28 cellular contexts compared by ENCODE assay signal in the genomic region with DNA sequence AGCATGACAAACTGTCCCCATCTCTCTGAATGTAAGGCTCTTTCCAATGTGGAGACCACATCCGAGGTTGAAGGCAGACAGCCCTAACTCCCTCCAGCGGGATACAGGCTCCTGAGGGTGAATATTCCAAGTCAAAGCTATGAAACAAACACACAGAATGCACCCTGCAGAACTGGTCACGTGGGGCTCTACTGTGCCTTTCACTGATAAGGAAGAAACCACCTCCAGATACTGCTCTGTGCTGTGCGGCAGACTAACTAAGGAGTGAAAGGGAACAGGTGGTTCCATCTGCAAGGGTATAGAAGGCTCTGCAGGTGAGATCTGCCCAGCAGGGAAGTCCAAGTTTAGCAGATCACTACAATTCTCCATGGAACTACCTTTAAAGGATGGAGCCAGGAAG.
"Had no signal": no experiment of that assay in that cellular context is flagged by ENCODE, and none has a peak within 500 bp of the region (broad histone marks: within the 10 kb centered on the region; RNA-seq: fewer than 3 reads in every experiment).

No MANE protein-coding gene starts in this region.

- H3K9me3 Mint-ChIP-seq: stimulated activated effector memory CD8-positive, alpha-beta T cell treated with anti-CD3 and anti-CD28 coated beads, Interleukin-12 subunit alpha, Interleukin-12 subunit beta, amount 100 ng/mL, for 72 hours; stimulated activated memory B cell treated with anti-CD40 and anti-IgM and Interleukin-4, amounts not matched to agents 10 μg/mL and 1 μg/mL and 100 μg/mL, for 72 hours; stimulated activated naive B cell treated with anti-CD40 and anti-IgM and Interleukin-4, amounts not matched to agents 10 μg/mL and 1 μg/mL and 100 μg/mL, for 72 hours; stimulated activated naive CD8-positive, alpha-beta T cell treated with anti-CD3 and anti-CD28 coated beads, Interleukin-15, amount 100 ng/mL, for 72 hours; stimulated activated naive CD8-positive, alpha-beta T cell treated with anti-CD3 and anti-CD28 coated beads, Interleukin-15, Interleukin-2, amounts not matched to agents 100 ng/mL and 50 ng/mL, for 24 hours; type B pancreatic cell had no signal

- H3K27me3 Mint-ChIP-seq: stimulated activated memory B cell treated with anti-CD40 and anti-IgM and Interleukin-4, amounts not matched to agents 10 μg/mL and 1 μg/mL and 100 μg/mL, for 72 hours had no signal

- H3K4me1 Mint-ChIP-seq: stimulated activated effector memory CD8-positive, alpha-beta T cell treated with anti-CD3 and anti-CD28 coated beads, Interleukin-12 subunit alpha, Interleukin-12 subunit beta, amount 100 ng/mL, for 72 hours; stimulated activated memory B cell treated with anti-CD40 and anti-IgM and Interleukin-4, amounts not matched to agents 10 μg/mL and 1 μg/mL and 100 μg/mL, for 72 hours; stimulated activated naive B cell treated with anti-CD40 and anti-IgM and Interleukin-4, amounts not matched to agents 10 μg/mL and 1 μg/mL and 100 μg/mL, for 72 hours; stimulated activated naive CD8-positive, alpha-beta T cell treated with anti-CD3 and anti-CD28 coated beads, Interleukin-15, amount 100 ng/mL, for 72 hours had no signal

- H3K36me3 ChIP-seq: stomach, suprapubic skin, thoracic aorta, thyroid gland, tibial nerve, transverse colon, upper lobe of left lung, upper lobe of right lung, vagina had no signal

- H3K27ac Mint-ChIP-seq: stimulated activated effector memory CD8-positive, alpha-beta T cell treated with anti-CD3 and anti-CD28 coated beads, Interleukin-12 subunit alpha, Interleukin-12 subunit beta, amount 100 ng/mL, for 72 hours; stimulated activated memory B cell treated with anti-CD40 and anti-IgM and Interleukin-4, amounts not matched to agents 10 μg/mL and 1 μg/mL and 100 μg/mL, for 72 hours; stimulated activated naive B cell treated with anti-CD40 and anti-IgM and Interleukin-4, amounts not matched to agents 10 μg/mL and 1 μg/mL and 100 μg/mL, for 72 hours; stimulated activated naive CD8-positive, alpha-beta T cell treated with anti-CD3 and anti-CD28 coated beads, Interleukin-15, Interleukin-2, amounts not matched to agents 100 ng/mL and 50 ng/mL, for 24 hours; type B pancreatic cell had no signal

- H3K27me3 ChIP-seq: stomach, suprapubic skin, testis, thyroid gland, tibial artery, tibial nerve, transverse colon, upper lobe of left lung, upper lobe of right lung, vagina had no signal

- ATAC-seq: stimulated activated effector memory CD8-positive, alpha-beta T cell treated with anti-CD3 and anti-CD28 coated beads, Interleukin-12 subunit alpha, Interleukin-12 subunit beta, amount 100 ng/mL, for 72 hours; stimulated activated memory B cell treated with anti-CD40 and anti-IgM and Interleukin-4, amounts not matched to agents 10 μg/mL and 1 μg/mL and 100 μg/mL, for 72 hours; stimulated activated naive B cell treated with anti-CD40 and anti-IgM and Interleukin-4, amounts not matched to agents 10 μg/mL and 1 μg/mL and 100 μg/mL, for 72 hours; stimulated activated naive CD8-positive, alpha-beta T cell treated with anti-CD3 and anti-CD28 coated beads, Interleukin-15, amount 100 ng/mL, for 72 hours; stimulated activated naive CD8-positive, alpha-beta T cell treated with anti-CD3 and anti-CD28 coated beads, Interleukin-15, Interleukin-2, amounts not matched to agents 100 U/mL and 50 U/mL, for 24 hours; upper lobe of right lung had no signal

- H3K9me3 ChIP-seq: stomach, suprapubic skin, testis, thoracic aorta, thyroid gland, tibial artery, tibial nerve, transverse colon, upper lobe of left lung, upper lobe of right lung, vagina had no signal

- H3K4me3 ChIP-seq: stomach, suprapubic skin, testis, thoracic aorta, thyroid gland, tibial artery, tibial nerve, transverse colon, upper lobe of left lung, upper lobe of right lung, vagina had no signal

- H3K36me3 Mint-ChIP-seq: stimulated activated effector memory CD8-positive, alpha-beta T cell treated with anti-CD3 and anti-CD28 coated beads, Interleukin-12 subunit alpha, Interleukin-12 subunit beta, amount 100 ng/mL, for 72 hours; stimulated activated memory B cell treated with anti-CD40 and anti-IgM and Interleukin-4, amounts not matched to agents 10 μg/mL and 1 μg/mL and 100 μg/mL, for 72 hours; stimulated activated naive B cell treated with anti-CD40 and anti-IgM and Interleukin-4, amounts not matched to agents 10 μg/mL and 1 μg/mL and 100 μg/mL, for 72 hours had no signal

- FAIRE-seq: urothelium cell line had no signal

- DNase-seq: stimulated activated CD4-positive, alpha-beta T cell treated with anti-CD3 and anti-CD28 coated beads, Interleukin-2, amount 100 ng/mL, for 48 hours; stimulated activated CD4-positive, alpha-beta T cell treated with anti-CD3 and anti-CD28 coated beads, Interleukin-4, amount 100 ng/mL, for 1 hour; stimulated activated CD4-positive, alpha-beta T cell treated with anti-CD3 and anti-CD28 coated beads, Interleukin-4, amount 100 ng/mL, for 24 hours; stimulated activated CD4-positive, alpha-beta T cell treated with anti-CD3 and anti-CD28 coated beads, Interleukin-4, amount 100 ng/mL, for 4 hours; stimulated activated CD8-positive, alpha-beta memory T cell treated with anti-CD3 and anti-CD28 coated beads, Interleukin-4, amount 100 ng/mL, for 48 hours; stimulated activated naive B cell treated with anti-CD40 and anti-IgM and Interleukin-4, amounts not matched to agents 10 μg/mL and 1 μg/mL and 100 μg/mL, for 72 hours; stimulated activated naive CD4-positive, alpha-beta T cell; stimulated activated naive CD4-positive, alpha-beta T cell treated with Interleukin-2 at 50 U/mL for 16 hours; stimulated activated naive CD8-positive, alpha-beta T cell treated with anti-CD3 and anti-CD28 coated beads, Interleukin-15, amount 100 ng/mL, for 72 hours; stimulated activated naive CD8-positive, alpha-beta T cell treated with anti-CD3 and anti-CD28 coated beads, Interleukin-15, Interleukin-2, amounts not matched to agents 100 U/mL and 50 U/mL, for 24 hours; stomach; substantia nigra; testis; thyroid gland; tibial artery; transverse colon; trophoblast cell; upper lobe of left lung; upper lobe of right lung had no signal

- H3K4me3 Mint-ChIP-seq: stimulated activated effector memory CD8-positive, alpha-beta T cell treated with anti-CD3 and anti-CD28 coated beads, Interleukin-12 subunit alpha, Interleukin-12 subunit beta, amount 100 ng/mL, for 72 hours; stimulated activated memory B cell treated with anti-CD40 and anti-IgM and Interleukin-4, amounts not matched to agents 10 μg/mL and 1 μg/mL and 100 μg/mL, for 72 hours; stimulated activated naive B cell treated with anti-CD40 and anti-IgM and Interleukin-4, amounts not matched to agents 10 μg/mL and 1 μg/mL and 100 μg/mL, for 72 hours; stimulated activated naive CD8-positive, alpha-beta T cell treated with anti-CD3 and anti-CD28 coated beads, Interleukin-15, amount 100 ng/mL, for 72 hours; stimulated activated naive CD8-positive, alpha-beta T cell treated with anti-CD3 and anti-CD28 coated beads, Interleukin-15, Interleukin-2, amounts not matched to agents 100 ng/mL and 50 ng/mL, for 24 hours; type B pancreatic cell had no signal

- H3K27ac ChIP-seq: stomach, testis, thyroid gland, transverse colon, upper lobe of left lung, upper lobe of right lung, vagina had no signal
